Comparison of ENCODE assay signal across 18 cellular contexts in the genomic region with DNA sequence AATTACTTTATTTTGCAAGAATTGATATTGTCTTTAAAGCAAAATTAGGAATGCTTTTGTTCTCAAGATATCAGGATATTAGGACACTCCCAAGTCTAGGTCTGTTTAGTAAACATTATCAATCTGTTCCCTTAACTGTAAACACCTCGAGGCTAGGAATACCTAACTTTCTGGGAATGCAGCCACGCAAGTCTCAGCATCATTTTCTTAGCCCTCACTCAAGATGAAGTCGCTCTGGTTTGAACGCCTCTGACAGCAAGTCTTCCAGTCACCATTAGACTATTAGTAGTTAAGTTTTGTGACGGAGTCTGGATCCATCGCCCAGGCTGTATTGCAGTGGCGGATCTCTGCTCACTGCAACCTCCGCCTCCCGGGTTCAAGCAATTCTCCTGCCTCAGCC.
"Had no signal": no experiment of that assay in that cellular context is flagged by ENCODE, and none has a peak within 500 bp of the region (broad histone marks: within the 10 kb centered on the region; RNA-seq: fewer than 3 reads in every experiment).

No MANE protein-coding gene starts in this region.

- H3K4me1 Mint-ChIP-seq: immature natural killer cell had no signal

- H2AFZ ChIP-seq: hepatocyte had no signal

- H3K27ac Mint-ChIP-seq: immature natural killer cell had no signal

- H3K4me3 ChIP-seq: coronary artery, dorsolateral prefrontal cortex, esophagus muscularis mucosa, gastroesophageal sphincter, heart left ventricle, hepatocyte, left lung, lower lobe of right lung had no signal

- DNase-seq: dermis blood vessel endothelial cell; dorsolateral prefrontal cortex; effector CD4-positive, alpha-beta T cell; effector memory CD4-positive, alpha-beta T cell; foreskin keratinocyte; heart left ventricle; hypothalamus; immature natural killer cell; left cardiac atrium; left lung; left ventricle myocardium superior; lower lobe of right lung; mesenchymal stem cell; midbrain had no signal

- H3K27me3 ChIP-seq: esophagus muscularis mucosa, foreskin keratinocyte, gastroesophageal sphincter, heart left ventricle, hepatocyte, left lung had no signal

- ATAC-seq: foreskin keratinocyte, gastroesophageal sphincter, heart left ventricle, left cardiac atrium, left lung, left ventricle myocardium superior, lower lobe of right lung had no signal

- H3K4me2 ChIP-seq: hepatocyte had no signal

- H3K36me3 ChIP-seq: esophagus muscularis mucosa, gastroesophageal sphincter, heart left ventricle, left lung, lower lobe of right lung had no signal

- H3K4me1 ChIP-seq: esophagus muscularis mucosa, foreskin keratinocyte, gastroesophageal sphincter, heart left ventricle, left lung, lower lobe of right lung had no signal

- H3K9me3 ChIP-seq: esophagus muscularis mucosa, gastroesophageal sphincter, heart left ventricle, left lung, lower lobe of right lung had no signal

- H3K4me3 Mint-ChIP-seq: immature natural killer cell had no signal

- H3K79me2 ChIP-seq: hepatocyte had no signal

- H3K27ac ChIP-seq: coronary artery, dorsolateral prefrontal cortex, esophagus muscularis mucosa, foreskin keratinocyte, gastroesophageal sphincter, heart left ventricle, hepatocyte, left lung, lower lobe of right lung had no signal

- H3K36me3 Mint-ChIP-seq: immature natural killer cell had no signal
